Comparison of ENCODE assay signal across 13 cellular contexts in genomic region chr6:25945175-25945574, GRCh38. TPM values are rescaled to one million over a fixed set of nuclear protein-coding genes. Genes with fewer than 3 reads are reported as not detected.
DNase-seq lines count a peak whose midpoint lies in the region; ATAC-seq and TF ChIP-seq lines count a peak whose summit lies in the region.
"Had no signal": no experiment of that assay in that cellular context is flagged by ENCODE, and none has a peak within 500 bp of the region (broad histone marks: within the 10 kb centered on the region; RNA-seq: fewer than 3 reads in every experiment).

No MANE protein-coding gene starts in this region.

- H3K23ac ChIP-seq in neuronal stem cell (ENCODE audit: low read depth, low read length, poor library complexity) = no peak overlapping the region

- no peaks in the 10 kb centered on the region for H3K36me3 ChIP-seq in mucosa of descending colon (ENCODE audit: low read depth)
- no peaks in the 10 kb centered on the region for H3K36me3 ChIP-seq in neuronal stem cell (replicated peaks in 1 of 2; ENCODE audit: control insufficient read depth in 2 of 2, insufficient read depth in 2 of 2, low read length in 2 of 2)

- no peak overlapping the region for H3K14ac ChIP-seq in neuronal stem cell (ENCODE audit: low read length)

- H3K27me3 Mint-ChIP-seq in T-helper 1 cell treated with Interleukin-12 subunit alpha and Interleukin-12 subunit beta and Interleukin-4 antibody, amounts not matched to agents 30 μg/mL and 1 μg/mL, for 36 hours (ENCODE audit: low read depth) = peaks cover 10% of the 10 kb centered on the region

- H3K4me2 ChIP-seq in neuronal stem cell (ENCODE audit: insufficient read depth, low read length, poor library complexity, severe bottlenecking) = no peak overlapping the region

- ATAC-seq in GM18498 (IDR thresholded peaks at IDR 0.05; ENCODE audit: unreplicated experiment) = peak; percentile 84
- peak; percentile 95 for ATAC-seq in GM19351 (IDR thresholded peaks at IDR 0.05; ENCODE audit: unreplicated experiment)
- ATAC-seq in HG02884 (IDR thresholded peaks at IDR 0.05; ENCODE audit: unreplicated experiment) = peak; percentile 94
- no peak for ATAC-seq in mucosa of descending colon
- ATAC-seq: SK-N-SH treated with all-trans-retinoic acid at 6 μM for 48 hours had no signal

- no peak overlapping the region for H2BK15ac ChIP-seq in neuronal stem cell (ENCODE audit: low read length)

- H3K4me3 ChIP-seq in mucosa of descending colon = no peak overlapping the region
- H3K4me3 ChIP-seq in neuronal stem cell (ENCODE audit: low read length in 2 of 2) = no peak overlapping the region

- WGBS in neuronal stem cell (ENCODE audit: extremely low coverage in 2 of 2, insufficient read length in 2 of 2, insufficient replicate concordance in 1 of 2), 2 donors = no CpG with 5 or more reads among the region's 2 CpGs

- H3K36me3 Mint-ChIP-seq in T-helper 1 cell treated with Interleukin-12 subunit alpha and Interleukin-12 subunit beta and Interleukin-4 antibody, amounts not matched to agents 30 μg/mL and 1 μg/mL, for 36 hours (ENCODE audit: low read depth) = peaks cover 5% of the 10 kb centered on the region

- no peak overlapping the region for H3K18ac ChIP-seq in neuronal stem cell (ENCODE audit: low read length)

- H3K4me3 Mint-ChIP-seq in T-helper 1 cell treated with Interleukin-12 subunit alpha and Interleukin-12 subunit beta and Interleukin-4 antibody, amounts not matched to agents 30 μg/mL and 1 μg/mL, for 36 hours = peak overlapping the region; percentile 4

- no peaks in the 10 kb centered on the region for H3K79me1 ChIP-seq in neuronal stem cell (ENCODE audit: low read depth, low read length)

- no peaks in the 10 kb centered on the region for H3K27me3 ChIP-seq in neuronal stem cell (ENCODE audit: control insufficient read depth in 3 of 3, insufficient read depth in 3 of 3, low read depth in 1 of 3, low read length in 3 of 3)

- H3K9ac ChIP-seq in neuronal stem cell (ENCODE audit: low read depth, low read length, poor library complexity) = no peak overlapping the region

- H4K8ac ChIP-seq in neuronal stem cell (ENCODE audit: low read depth, low read length) = no peak overlapping the region

- H2BK120ac ChIP-seq in neuronal stem cell (ENCODE audit: low read depth, low read length) = no peak overlapping the region

- peak overlapping the region; percentile 11 for H3K27ac Mint-ChIP-seq in T-helper 1 cell treated with Interleukin-12 subunit alpha and Interleukin-12 subunit beta and Interleukin-4 antibody, amounts not matched to agents 30 μg/mL and 1 μg/mL, for 36 hours

- intact Hi-C loops in mucosa of descending colon (cut with DNase I, micrococcal nuclease) = no loop called here

- H3K27ac ChIP-seq in neuronal stem cell (replicated peaks; ENCODE audit: low read length) = no peak overlapping the region

- H4K91ac ChIP-seq in neuronal stem cell (ENCODE audit: low read depth, low read length, poor library complexity) = no peak overlapping the region

- H2AK5ac ChIP-seq in neuronal stem cell (ENCODE audit: low read depth, low read length) = no peak overlapping the region

- no peak for TF ChIP-seq CTCF in mucosa of descending colon (IDR thresholded peaks at IDR 0.05)

- H3K4ac ChIP-seq in neuronal stem cell (ENCODE audit: low read length) = no peak overlapping the region

- H3K4me1 ChIP-seq in mucosa of descending colon (ENCODE audit: low read depth) (no peaks in the 10 kb centered on the region), neuronal stem cell (ENCODE audit: control insufficient read depth in 2 of 2, insufficient read depth in 1 of 2, low read depth in 1 of 2, low read length in 2 of 2) (no peaks in the 10 kb centered on the region)

- H2BK5ac ChIP-seq in neuronal stem cell (ENCODE audit: low read length) = no peak overlapping the region

- H3K9me3 Mint-ChIP-seq in T-helper 1 cell treated with Interleukin-12 subunit alpha and Interleukin-12 subunit beta and Interleukin-4 antibody, amounts not matched to agents 30 μg/mL and 1 μg/mL, for 36 hours = peaks cover 7% of the 10 kb centered on the region

- H2AFZ ChIP-seq in neuronal stem cell (ENCODE audit: low read length) = no peak overlapping the region

- H3K4me1 Mint-ChIP-seq in T-helper 1 cell treated with Interleukin-12 subunit alpha and Interleukin-12 subunit beta and Interleukin-4 antibody, amounts not matched to agents 30 μg/mL and 1 μg/mL, for 36 hours (ENCODE audit: low read depth) = peaks cover 29% of the 10 kb centered on the region

- H3K9me3 ChIP-seq in mucosa of descending colon (no peaks in the 10 kb centered on the region), neuronal stem cell (replicated peaks in 1 of 2; ENCODE audit: control insufficient read depth in 2 of 2, insufficient read depth in 1 of 2, low read depth in 1 of 2, low read length in 2 of 2) (no peaks in the 10 kb centered on the region)

- DNase-seq in mucosa of descending colon = no peak
- DNase-seq in NCI-H2171 treated with DMSO at 0.1 percent for 48 hours (lab: John Stamatoyannopoulos, UW) = no peak
- DNase-seq in DMS 273 treated with DMSO at 0.1 percent for 48 hours (lab: John Stamatoyannopoulos, UW) = no peak
- DNase-seq in neuronal stem cell (ENCODE audit: low spot score) = no peak
- DNase-seq: glutamatergic neuron, Kasumi-1, midbrain, NCI-H526 treated with DMSO at 0.1 percent for 48 hours had no signal

- H2BK12ac ChIP-seq in neuronal stem cell (ENCODE audit: low read length) = no peak overlapping the region

RNA-seq across cellular contexts. Expression of gene SLC17A2, which starts 14.7 kb away (rescaled TPM):
- total RNA-seq in mucosa of descending colon = not detected
- not detected for polyA plus RNA-seq in neuronal stem cell (2013, experiment 1 of 2)
- not detected for polyA plus RNA-seq in neuronal stem cell (2013, experiment 2 of 2)

RNA-seq across cellular contexts. Expression of gene TRIM38, which starts 17.4 kb away (rescaled TPM):
- total RNA-seq in mucosa of descending colon = 10 to 100 TPM; 11.4 to 15.8 (median 12.6) TPM
- polyA plus RNA-seq in neuronal stem cell (2013, experiment 1 of 2) = 0.10 TPM
- polyA plus RNA-seq in neuronal stem cell (2013, experiment 2 of 2) = 0.10 TPM
